20 cellular contexts compared by ENCODE assay signal in genomic region chr7:158645842-158646241, GRCh38. TPM values are rescaled to one million over a fixed set of nuclear protein-coding genes. Genes with fewer than 3 reads are reported as not detected.
"Had no signal": no experiment of that assay in that cellular context is flagged by ENCODE, and none has a peak within 500 bp of the region (broad histone marks: within the 10 kb centered on the region; RNA-seq: fewer than 3 reads in every experiment).

No MANE protein-coding gene starts in this region.

- DNase-seq: activated CD4-positive, alpha-beta T cell treated with anti-CD3 and anti-CD28 coated beads for 36 hours; activated CD4-positive, alpha-beta T cell treated with anti-CD3 and anti-CD28 coated beads, Interleukin-2, amount 50 U/mL, for 4 hours; activated CD4-positive, CD25-positive, alpha-beta regulatory T cell; activated naive CD4-positive, alpha-beta T cell; activated T-cell treated with anti-CD3 and anti-CD28 coated beads for 4 hours; activated T-cell treated with anti-CD3 and anti-CD28 coated beads, Interleukin-2, amount 50 U/mL, for 72 hours; endodermal cell; foreskin keratinocyte; heart right ventricle; lower lobe of right lung; mesenchymal stem cell; naive thymus-derived CD8-positive, alpha-beta T cell; stimulated activated CD4-positive, alpha-beta T cell treated with anti-CD3 and anti-CD28 coated beads, Interleukin-2, amount 100 ng/mL, for 24 hours; stimulated activated naive CD4-positive, alpha-beta T cell treated with Interleukin-2 at 50 U/mL for 16 hours had no signal

- ATAC-seq: activated CD4-positive, alpha-beta T cell treated with anti-CD3 and anti-CD28 coated beads for 36 hours; activated naive CD4-positive, alpha-beta T cell treated with anti-CD3 and anti-CD28 coated beads, Interleukin-2, amount 50 U/mL, for 72 hours; activated T-cell treated with anti-CD3 and anti-CD28 coated beads, Interleukin-2, amount 50 U/mL, for 72 hours; esophagus mucosa; foreskin keratinocyte; heart right ventricle; left lobe of liver; lower lobe of right lung; naive thymus-derived CD8-positive, alpha-beta T cell had no signal

- H3K4me1 Mint-ChIP-seq: activated CD4-positive, alpha-beta T cell treated with anti-CD3 and anti-CD28 coated beads for 36 hours; central memory CD8-positive, alpha-beta T cell; endodermal cell; neural progenitor cell had no signal

- H3K4me3 Mint-ChIP-seq: activated CD4-positive, alpha-beta T cell treated with anti-CD3 and anti-CD28 coated beads for 36 hours; activated T-cell treated with anti-CD3 and anti-CD28 coated beads, Interleukin-2, amount 50 U/mL, for 72 hours; central memory CD8-positive, alpha-beta T cell; dendritic cell treated with granulocyte-macrophage colony-stimulating factor and Interleukin-4, amounts not matched to agents 40 ng/mL and 50 ng/mL, for 4 days; endodermal cell; naive thymus-derived CD8-positive, alpha-beta T cell; neural progenitor cell had no signal

- H3K27me3 Mint-ChIP-seq: activated CD4-positive, alpha-beta T cell treated with anti-CD3 and anti-CD28 coated beads for 36 hours; central memory CD8-positive, alpha-beta T cell; dendritic cell treated with granulocyte-macrophage colony-stimulating factor and Interleukin-4, amounts not matched to agents 40 ng/mL and 50 ng/mL, for 4 days; naive thymus-derived CD8-positive, alpha-beta T cell had no signal

- H3K27ac Mint-ChIP-seq: activated CD4-positive, alpha-beta T cell treated with anti-CD3 and anti-CD28 coated beads for 36 hours; activated naive CD4-positive, alpha-beta T cell treated with anti-CD3 and anti-CD28 coated beads, Interleukin-2, amount 50 U/mL, for 72 hours; activated T-cell treated with anti-CD3 and anti-CD28 coated beads, Interleukin-2, amount 50 U/mL, for 72 hours; dendritic cell treated with granulocyte-macrophage colony-stimulating factor and Interleukin-4, amounts not matched to agents 40 ng/mL and 50 ng/mL, for 4 days; endodermal cell; naive thymus-derived CD8-positive, alpha-beta T cell; neural progenitor cell had no signal

- H3K9me3 Mint-ChIP-seq: activated naive CD4-positive, alpha-beta T cell treated with anti-CD3 and anti-CD28 coated beads, Interleukin-2, amount 50 U/mL, for 72 hours; central memory CD8-positive, alpha-beta T cell; dendritic cell treated with granulocyte-macrophage colony-stimulating factor and Interleukin-4, amounts not matched to agents 40 ng/mL and 50 ng/mL, for 4 days; endodermal cell; neural progenitor cell had no signal

RNA-seq across cellular contexts. Expression of gene PTPRN2, which starts 58.2 kb away (rescaled TPM):
- total RNA-seq: foreskin keratinocyte had no signal
